Comparison of ENCODE assay signal across 13 cellular contexts in genomic region chr16:2575839-2576238, GRCh38. TPM values are rescaled to one million over a fixed set of nuclear protein-coding genes. Genes with fewer than 3 reads are reported as not detected.
"Had no signal": no experiment of that assay in that cellular context is flagged by ENCODE, and none has a peak within 500 bp of the region (broad histone marks: within the 10 kb centered on the region; RNA-seq: fewer than 3 reads in every experiment).

No MANE protein-coding gene starts in this region.

RNA-seq across cellular contexts. Expression of gene CEMP1, which starts 44.6 kb away (rescaled TPM):
- total RNA-seq: cerebellum, chondrocyte, dermis blood vessel endothelial cell, dermis microvascular lymphatic vessel endothelial cell, endothelial cell of umbilical vein, epithelial cell of proximal tubule, esophagus mucosa, esophagus muscularis mucosa, fibroblast of lung, fibroblast of villous mesenchyme, foreskin keratinocyte, gastrocnemius medialis, glomerular endothelial cell had no signal
- polyA plus RNA-seq: endothelial cell of umbilical vein, fibroblast of lung, foreskin keratinocyte had no signal
